Comparison of ENCODE assay signal across 17 cellular contexts in genomic region chr2:52500561-52500960, GRCh38.
"Had no signal": no experiment of that assay in that cellular context is flagged by ENCODE, and none has a peak within 500 bp of the region (broad histone marks: within the 10 kb centered on the region; RNA-seq: fewer than 3 reads in every experiment).

No MANE protein-coding gene starts in this region.

- FAIRE-seq: endothelial cell of umbilical vein had no signal

- H3K9me3 Mint-ChIP-seq: activated CD4-positive, alpha-beta T cell treated with anti-CD3 and anti-CD28 coated beads, Interleukin-2, amount 10 ng/mL, durations not matched to agents 24 days and 14 days; activated naive CD8-positive, alpha-beta T cell treated with anti-CD3 and anti-CD28 coated beads, Interleukin-2, amount 10 ng/mL, durations not matched to agents 7 days and 5 days had no signal

- H3K9me3 ChIP-seq: ovary, transverse colon had no signal

- H3K27ac ChIP-seq: brain microvascular endothelial cell, ovary, transverse colon had no signal

- H3K4me1 Mint-ChIP-seq: activated CD4-positive, alpha-beta T cell treated with anti-CD3 and anti-CD28 coated beads, Interleukin-2, amount 10 ng/mL, durations not matched to agents 24 days and 14 days; activated naive CD8-positive, alpha-beta T cell treated with anti-CD3 and anti-CD28 coated beads, Interleukin-2, amount 10 ng/mL, durations not matched to agents 7 days and 5 days; naive B cell had no signal

- H3K4me1 ChIP-seq: transverse colon had no signal

- H3K36me3 ChIP-seq: brain microvascular endothelial cell, ovary, transverse colon had no signal

- DNase-seq: activated CD4-positive, alpha-beta T cell treated with anti-CD3 and anti-CD28 coated beads, Interleukin-2, amount 10 ng/mL, durations not matched to agents 24 days and 14 days; activated CD4-positive, CD25-positive, alpha-beta regulatory T cell; activated naive CD4-positive, alpha-beta T cell; activated naive CD8-positive, alpha-beta T cell treated with anti-CD3 and anti-CD28 coated beads, Interleukin-2, amount 10 ng/mL, durations not matched to agents 7 days and 5 days; anterior cingulate cortex; brain microvascular endothelial cell; effector CD8-positive, alpha-beta T cell; foreskin fibroblast; mammary epithelial cell; naive B cell; ovary; stimulated activated CD4-positive, alpha-beta T cell treated with anti-CD3 and anti-CD28 coated beads, Interleukin-4, amount 100 ng/mL, for 1 hour; stimulated activated naive CD8-positive, alpha-beta T cell treated with anti-CD3 and anti-CD28 coated beads, Interleukin-15, Interleukin-2, amounts not matched to agents 100 U/mL and 50 U/mL, for 24 hours; transverse colon had no signal

- ATAC-seq: stimulated activated naive CD8-positive, alpha-beta T cell treated with anti-CD3 and anti-CD28 coated beads, Interleukin-15, Interleukin-2, amounts not matched to agents 100 U/mL and 50 U/mL, for 24 hours had no signal

- H3K27ac Mint-ChIP-seq: activated CD4-positive, alpha-beta T cell treated with anti-CD3 and anti-CD28 coated beads, Interleukin-2, amount 10 ng/mL, durations not matched to agents 24 days and 14 days; activated naive CD8-positive, alpha-beta T cell treated with anti-CD3 and anti-CD28 coated beads, Interleukin-2, amount 10 ng/mL, durations not matched to agents 7 days and 5 days; activated T-helper 1 cell treated with anti-CD3 and anti-CD28 coated beads, Interleukin-12 subunit alpha, Interleukin-12 subunit beta, Interleukin-2, Interleukin-4 antibody, amounts not matched to agents 30 ng/mL and 10 ng/mL and 1 ng/mL, durations not matched to agents 14 hours and 24 hours and 36 hours; naive B cell; T-helper 2 cell treated with Interferon-gamma antibody and Interleukin-4, amounts not matched to agents 5 μg/mL and 100 μg/mL, for 36 hours had no signal

- H3K4me3 ChIP-seq: ovary, transverse colon had no signal

- H3K4me3 Mint-ChIP-seq: activated CD4-positive, alpha-beta T cell treated with anti-CD3 and anti-CD28 coated beads, Interleukin-2, amount 10 ng/mL, durations not matched to agents 24 days and 14 days; activated naive CD8-positive, alpha-beta T cell treated with anti-CD3 and anti-CD28 coated beads, Interleukin-2, amount 10 ng/mL, durations not matched to agents 7 days and 5 days; activated T-helper 1 cell treated with anti-CD3 and anti-CD28 coated beads, Interleukin-12 subunit alpha, Interleukin-12 subunit beta, Interleukin-2, Interleukin-4 antibody, amounts not matched to agents 30 ng/mL and 10 ng/mL and 1 ng/mL, durations not matched to agents 14 hours and 24 hours and 36 hours; naive B cell; T-helper 2 cell treated with Interferon-gamma antibody and Interleukin-4, amounts not matched to agents 5 μg/mL and 100 μg/mL, for 36 hours had no signal

- H3K36me3 Mint-ChIP-seq: activated naive CD8-positive, alpha-beta T cell treated with anti-CD3 and anti-CD28 coated beads, Interleukin-2, amount 10 ng/mL, durations not matched to agents 7 days and 5 days; naive B cell had no signal

- H3K27me3 ChIP-seq: brain microvascular endothelial cell, ovary, transverse colon had no signal

- H3K27me3 Mint-ChIP-seq: activated CD4-positive, alpha-beta T cell treated with anti-CD3 and anti-CD28 coated beads, Interleukin-2, amount 10 ng/mL, durations not matched to agents 24 days and 14 days; activated naive CD8-positive, alpha-beta T cell treated with anti-CD3 and anti-CD28 coated beads, Interleukin-2, amount 10 ng/mL, durations not matched to agents 7 days and 5 days; naive B cell had no signal
